In genomic region chr16:3281222-3281621, GRCh38 we compare ENCODE assay signal across 1 cellular context.
TF ChIP-seq lines count a peak whose summit lies in the region.

No MANE protein-coding gene starts in this region.

TF ChIP-seq in SK-N-SH, 30 proteins besides CTCF, POLR2A, EP300 and RAD21:
- TF ChIP-seq TAF1 (IDR thresholded peaks at IDR 0.05; ENCODE audit: borderline replicate concordance, low read depth, low read length) (no peak), SIN3A (IDR thresholded peaks at IDR 0.05; ENCODE audit: borderline replicate concordance, low read depth, low read length) (no peak), YY1 (IDR thresholded peaks at IDR 0.05; ENCODE audit: low read depth) (no peak), TCF12 (IDR thresholded peaks at IDR 0.05) (no peak)
